Comparison of ENCODE assay signal across 2 cellular contexts in the genomic region with DNA sequence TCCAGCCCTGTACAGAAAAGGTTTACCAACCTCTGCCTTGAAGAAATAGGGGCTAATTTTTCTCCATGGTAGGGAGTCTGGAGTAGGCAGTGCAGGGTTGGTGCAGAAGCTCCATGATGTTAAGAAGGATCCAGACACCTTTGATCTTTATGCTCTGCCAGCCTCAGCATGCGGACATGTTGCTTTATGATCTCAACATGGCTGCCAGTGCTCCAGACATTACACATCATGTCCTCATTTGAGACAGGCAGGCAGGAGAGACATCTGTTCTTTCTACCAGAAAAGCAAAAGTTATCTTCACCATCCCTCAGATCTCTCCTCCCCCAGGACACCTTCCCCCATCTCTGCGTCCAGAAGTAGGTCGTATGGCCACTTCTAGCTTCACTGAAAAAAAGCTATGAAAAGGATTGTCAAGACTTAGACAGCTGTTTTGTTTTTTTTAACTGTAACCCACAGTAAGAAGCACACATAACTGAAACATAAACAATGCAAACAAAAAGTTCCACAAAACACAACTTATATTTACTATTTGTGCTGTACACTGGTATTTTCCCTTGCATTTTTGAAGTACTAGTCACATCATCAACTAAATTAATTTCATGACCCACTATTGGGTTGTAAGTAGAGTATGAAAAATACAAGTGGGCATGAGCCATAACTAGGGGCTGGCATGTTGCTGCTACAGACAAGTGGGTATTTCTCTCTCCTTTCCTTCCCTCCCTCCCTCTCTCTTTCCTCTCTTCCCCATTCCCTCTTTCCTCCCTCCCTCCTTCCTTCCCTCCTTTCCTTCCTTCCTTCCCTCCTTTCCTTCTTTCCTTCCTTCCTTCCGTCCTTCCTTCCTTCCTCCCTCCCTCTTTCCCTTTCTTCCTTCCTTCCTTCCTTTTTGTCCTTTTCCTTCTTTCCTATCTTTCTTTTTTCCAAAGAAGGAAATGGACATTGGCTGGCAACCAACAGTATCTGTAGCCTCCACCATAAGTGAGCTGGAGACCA.
TF ChIP-seq lines count a peak whose summit lies in the region.

No MANE protein-coding gene starts in this region.

TF ChIP-seq in SK-N-SH, 30 proteins besides CTCF, POLR2A, EP300 and RAD21 (continued from another document):
- TF ChIP-seq NRF1 (IDR thresholded peaks at IDR 0.05; ENCODE audit: low read depth, low read length) (no peak), EZH2phosphoT487 (IDR thresholded peaks at IDR 0.05; ENCODE audit: borderline replicate concordance, low read depth) (no peak), CHD2 (IDR thresholded peaks at IDR 0.05; ENCODE audit: low read length, partially characterized antibody) (no peak), JUND (IDR thresholded peaks at IDR 0.05) (no peak), MEF2A (IDR thresholded peaks at IDR 0.05; ENCODE audit: borderline replicate concordance, low read depth) (no peak), TAF1 (IDR thresholded peaks at IDR 0.05; ENCODE audit: borderline replicate concordance, low read depth, low read length) (no peak), SIN3A (IDR thresholded peaks at IDR 0.05; ENCODE audit: borderline replicate concordance, low read depth, low read length) (no peak), SMC3 (IDR thresholded peaks at IDR 0.05; ENCODE audit: low read depth, low read length) (no peak), TEAD4 (IDR thresholded peaks at IDR 0.05; ENCODE audit: borderline replicate concordance, insufficient read depth) (no peak), FOXJ3 (CRISPR knock-in tag; IDR thresholded peaks at IDR 0.05) (no peak), RFX5 (IDR thresholded peaks at IDR 0.05; ENCODE audit: low read length) (no peak), MXI1 (IDR thresholded peaks at IDR 0.05; ENCODE audit: low read depth, low read length) (no peak)
- TF ChIP-seq, protein P1, sequence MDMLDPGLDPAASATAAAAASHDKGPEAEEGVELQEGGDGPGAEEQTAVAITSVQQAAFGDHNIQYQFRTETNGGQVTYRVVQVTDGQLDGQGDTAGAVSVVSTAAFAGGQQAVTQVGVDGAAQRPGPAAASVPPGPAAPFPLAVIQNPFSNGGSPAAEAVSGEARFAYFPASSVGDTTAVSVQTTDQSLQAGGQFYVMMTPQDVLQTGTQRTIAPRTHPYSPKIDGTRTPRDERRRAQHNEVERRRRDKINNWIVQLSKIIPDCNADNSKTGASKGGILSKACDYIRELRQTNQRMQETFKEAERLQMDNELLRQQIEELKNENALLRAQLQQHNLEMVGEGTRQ (IDR thresholded peaks at IDR 0.05; ENCODE audit: borderline replicate concordance, low read depth, low read length): no peak

TF ChIP-seq in WTC11, 78 proteins besides CTCF, POLR2A, EP300 and RAD21 (continued from another document):
- TF ChIP-seq MYBL2 (CRISPR knock-in tag; IDR thresholded peaks at IDR 0.05): no peak
- no peak for TF ChIP-seq ETV6 (CRISPR knock-in tag; IDR thresholded peaks at IDR 0.05)
